In the genomic region with DNA sequence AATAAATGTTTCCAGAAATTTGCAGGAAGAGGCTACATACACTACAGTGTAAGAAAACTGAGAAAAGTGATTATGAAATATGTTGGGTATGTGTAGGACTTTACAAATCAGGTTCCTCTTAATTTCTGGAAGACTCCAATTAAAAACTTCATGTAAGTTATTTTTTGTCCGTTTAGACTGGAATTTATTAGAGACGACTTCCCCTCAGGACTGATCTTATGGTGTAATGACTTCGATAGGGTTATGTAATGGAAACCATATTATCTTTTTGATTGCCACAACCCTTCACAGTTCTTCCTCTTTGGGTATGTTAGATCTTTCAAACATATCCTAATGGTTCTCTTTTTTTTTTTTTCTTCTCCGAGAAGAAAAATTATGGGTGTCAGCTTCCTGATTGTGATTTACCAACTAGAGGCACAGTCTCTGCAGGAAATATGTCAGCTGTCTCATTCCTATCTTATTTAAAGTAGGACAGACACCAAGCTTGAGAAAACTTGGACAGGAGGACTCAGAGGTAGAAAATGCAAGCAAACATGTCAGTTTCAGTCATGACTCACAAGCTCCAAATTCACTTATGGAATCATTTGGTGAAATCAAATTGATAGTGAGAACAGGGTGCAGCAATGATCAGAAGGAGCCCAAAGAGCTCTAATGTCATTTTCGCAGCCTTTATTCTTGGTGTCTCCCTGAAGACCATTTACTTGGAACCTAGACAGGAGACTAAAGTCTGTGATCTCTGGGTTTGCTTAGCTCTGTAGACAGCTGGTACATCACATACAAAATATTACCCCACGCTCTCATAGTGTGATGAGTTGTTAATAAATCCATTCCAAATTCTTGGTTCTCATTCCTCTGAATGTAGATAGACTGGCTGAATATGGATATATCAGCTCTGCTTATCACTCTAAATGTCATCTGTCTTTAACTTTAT, we compare ENCODE assay signal across 18 cellular contexts. TPM values are rescaled to one million over a fixed set of nuclear protein-coding genes. Genes with fewer than 3 reads are reported as not detected.
DNase-seq lines count a peak whose midpoint lies in the region; ATAC-seq and TF ChIP-seq lines count a peak whose summit lies in the region.
"Had no signal": no experiment of that assay in that cellular context is flagged by ENCODE, and none has a peak within 500 bp of the region (broad histone marks: within the 10 kb centered on the region; RNA-seq: fewer than 3 reads in every experiment).

No MANE protein-coding gene starts in this region.

- TF ChIP-seq CTCF in PC-9 (conservative IDR thresholded peaks at IDR 0.05) (no peak), neutrophil (IDR thresholded peaks at IDR 0.05) (no peak), esophagus muscularis mucosa (IDR thresholded peaks at IDR 0.05) (no peak)

- peaks cover 7% of the 10 kb centered on the region for H3K27me3 Mint-ChIP-seq in dendritic cell treated with granulocyte-macrophage colony-stimulating factor and Interleukin-4, amounts not matched to agents 40 ng/mL and 50 ng/mL, for 4 days
- peaks cover 25 to 28% of the 10 kb centered on the region in 2 donors for H3K27me3 Mint-ChIP-seq in T-cell
- H3K27me3 Mint-ChIP-seq: CD4-positive, CD25-positive, alpha-beta regulatory T cell had no signal

- H3K36me3 ChIP-seq in PC-9 (ENCODE audit: low read depth) (no peaks in the 10 kb centered on the region), neutrophil (no peaks in the 10 kb centered on the region), esophagus muscularis mucosa (no peaks in the 10 kb centered on the region)

- H3K9me3 ChIP-seq in PC-9 (ENCODE audit: insufficient read depth, low read depth) (no peaks in the 10 kb centered on the region), neutrophil (no peaks in the 10 kb centered on the region), esophagus muscularis mucosa (no peaks in the 10 kb centered on the region)

- peak overlapping the region; percentile 58 for H3K27ac Mint-ChIP-seq in dendritic cell treated with granulocyte-macrophage colony-stimulating factor and Interleukin-4, amounts not matched to agents 40 ng/mL and 50 ng/mL, for 4 days
- no peak overlapping the region for H3K27ac Mint-ChIP-seq in T-cell
- H3K27ac Mint-ChIP-seq: CD4-positive, CD25-positive, alpha-beta regulatory T cell; endodermal cell had no signal

- H3K36me3 Mint-ChIP-seq in dendritic cell treated with granulocyte-macrophage colony-stimulating factor and Interleukin-4, amounts not matched to agents 40 ng/mL and 50 ng/mL, for 4 days (ENCODE audit: low read depth), result no peaks in the 10 kb centered on the region
- H3K36me3 Mint-ChIP-seq in T-cell, result no peaks in the 10 kb centered on the region
- H3K36me3 Mint-ChIP-seq: brain; CD4-positive, CD25-positive, alpha-beta regulatory T cell had no signal

- no TSS peak for BruUV-seq in PC-9 (replicated peaks; lab: Mats Ljungman, UMichigan)

- H3K27me3 ChIP-seq in PC-9 (ENCODE audit: insufficient read depth, low read depth), result no peaks in the 10 kb centered on the region
- no peaks in the 10 kb centered on the region for H3K27me3 ChIP-seq in neutrophil
- H3K27me3 ChIP-seq in esophagus muscularis mucosa, result peaks cover 0 to 9% (median 0%) of the 10 kb centered on the region in 4 donors

- H3F3A ChIP-seq in PC-9 (ENCODE audit: insufficient read depth, low read depth), result peaks cover 30% of the 10 kb centered on the region

- H3K4me3 ChIP-seq in PC-9 (no peak overlapping the region), neutrophil (ENCODE audit: low read depth in 1 of 2, low read length in 1 of 2) (no peak overlapping the region), esophagus muscularis mucosa (no peak overlapping the region)

- H3K4me1 Mint-ChIP-seq in dendritic cell treated with granulocyte-macrophage colony-stimulating factor and Interleukin-4, amounts not matched to agents 40 ng/mL and 50 ng/mL, for 4 days (ENCODE audit: low read depth), result peaks cover 29% of the 10 kb centered on the region
- H3K4me1 Mint-ChIP-seq in T-cell, result no peaks in the 10 kb centered on the region
- H3K4me1 Mint-ChIP-seq: CD4-positive, CD25-positive, alpha-beta regulatory T cell; IgD-negative memory B cell had no signal

- POLR2A ChIA-PET in PC-9 (lab: Charles Lee; ENCODE audit: unreplicated experiment), result interaction anchor here (0.6 kb wide), 1 partner anchor 14 kb away, joined by 3 read pairs; no protein-coding TSS in a partner anchor
- POLR2A ChIA-PET in T-cell (lab: Charles Lee), result no interaction called here

- peak overlapping the region; percentile 4 for H3K4me3 Mint-ChIP-seq in dendritic cell treated with granulocyte-macrophage colony-stimulating factor and Interleukin-4, amounts not matched to agents 40 ng/mL and 50 ng/mL, for 4 days
- no peak overlapping the region for H3K4me3 Mint-ChIP-seq in T-cell
- H3K4me3 Mint-ChIP-seq: brain; CD4-positive, CD25-positive, alpha-beta regulatory T cell; endodermal cell had no signal

- no peak for TF ChIP-seq EP300 in esophagus muscularis mucosa (IDR thresholded peaks at IDR 0.05)

- H3K4me1 ChIP-seq in PC-9 (replicated peaks; ENCODE audit: insufficient read depth) (peaks cover 37% of the 10 kb centered on the region), neutrophil (ENCODE audit: control insufficient read depth in 1 of 2, insufficient read depth in 1 of 2, low read depth in 1 of 2, low read length in 1 of 2) (peaks cover 18 to 21% of the 10 kb centered on the region in 2 experiments), esophagus muscularis mucosa (peaks cover 0 to 3% (median 1%) of the 10 kb centered on the region in 4 donors)

- intact Hi-C loops in PC-9 (cut with micrococcal nuclease; ENCODE audit: unreplicated experiment) (no loop called here), esophagus muscularis mucosa (cut with DNase I) (no loop called here)
- intact Hi-C loops in dendritic cell treated with granulocyte-macrophage colony-stimulating factor and Interleukin-4, amounts not matched to agents 40 ng/mL and 50 ng/mL, for 4 days (cut with micrococcal nuclease), result no loop called here

- H3K9me3 Mint-ChIP-seq in dendritic cell treated with granulocyte-macrophage colony-stimulating factor and Interleukin-4, amounts not matched to agents 40 ng/mL and 50 ng/mL, for 4 days, result peaks cover 8% of the 10 kb centered on the region
- no peaks in the 10 kb centered on the region for H3K9me3 Mint-ChIP-seq in T-cell
- H3K9me3 Mint-ChIP-seq: endodermal cell had no signal

- H3K4me2 ChIP-seq in PC-9, result peak overlapping the region; percentile 65

- no peaks in the 10 kb centered on the region for H4K20me1 ChIP-seq in PC-9 (ENCODE audit: insufficient read depth)

- ATAC-seq in T-cell (replicated peaks in 1 of 4) (no peak), HG02610 (IDR thresholded peaks at IDR 0.05; ENCODE audit: unreplicated experiment) (no peak)

- 69% methylated on average over 6 of the region's 6 CpGs for WGBS in esophagus muscularis mucosa

- H3K27ac ChIP-seq in PC-9, result peak overlapping the region; percentile 81
- H3K27ac ChIP-seq in neutrophil, result peak overlapping the region; percentile 59
- H3K27ac ChIP-seq in esophagus muscularis mucosa (replicated peaks in 1 of 4), result no peak overlapping the region
- H3K27ac ChIP-seq: VCaP had no signal

- CTCF ChIA-PET in PC-9 (lab: Charles Lee) (interaction anchor here (0.9 kb wide), 1 partner anchor 111 kb away, joined by 4 read pairs; no protein-coding TSS in a partner anchor), T-cell (lab: Charles Lee) (no interaction called here)

- H3K79me2 ChIP-seq in PC-9 (ENCODE audit: low read depth), result no peaks in the 10 kb centered on the region

- no peaks in the 10 kb centered on the region for H3K9me2 ChIP-seq in PC-9 (ENCODE audit: insufficient read depth)

- no peak for TF ChIP-seq POLR2A in esophagus muscularis mucosa (IDR thresholded peaks at IDR 0.05; ENCODE audit: low read depth)

- peak; percentile 40 for DNase-seq in HT1080 (ENCODE audit: low read depth)
- DNase-seq in PC-9, result peak in 1 of 2 experiments; percentile 95
- no peak for DNase-seq in esophagus muscularis mucosa (ENCODE audit: extremely low spot score)
- DNase-seq in T-cell, result no peak
- DNase-seq: activated naive CD4-positive, alpha-beta T cell; CD4-positive, CD25-positive, alpha-beta regulatory T cell; endodermal cell; glutamatergic neuron; NCI-H187; NCI-H774; SHP77; stimulated activated CD4-positive, alpha-beta T cell treated with anti-CD3 and anti-CD28 coated beads, Interleukin-2, amount 100 ng/mL, for 48 hours had no signal

- peak overlapping the region; percentile 29; the same call in 1 of the 2 replicates for H2AFZ ChIP-seq in PC-9

RNA-seq across cellular contexts. Expression of gene LDLRAD3, which starts 11.0 kb away (rescaled TPM):
- total RNA-seq in HT1080 (2014; rRNA removed; shearing (Covaris generic)), result 9.4 and 14.5 TPM in 2 replicates
- polyA plus RNA-seq in HT1080 (2015; cell fraction: cytosol; rRNA removed), result 23.8 and 26.3 TPM in 2 replicates
- polyA plus RNA-seq in HT1080 (2015; cell fraction: nucleus; rRNA removed), result 9.0 and 11.7 TPM in 2 replicates
- 15.9 and 19.5 TPM in 2 replicates for total RNA-seq in PC-9 (2021)
- total RNA-seq in esophagus muscularis mucosa, result 1 to 10 TPM; 6.8 to 8.7 (median 8.2) TPM
- total RNA-seq in T-cell, result under 1 TPM in 2 of 5 donors, not detected in 3; 0.18 to 0.22 TPM
- total RNA-seq: CD4-positive, CD25-positive, alpha-beta regulatory T cell had no signal
- polyA plus RNA-seq: IgD-negative memory B cell had no signal

Comparison
In these comparisons a context has a peak if more than half of its experiments do, and no peak if none do; other contexts are left out.
1. H3K27ac ChIP-seq: peak in PC-9 (single experiment) and neutrophil (single experiment); none in esophagus muscularis mucosa (0 of 4).